In genomic region chr3:123449092-123449985, GRCh38 we compare ENCODE assay signal across 9 cellular contexts. TPM values are rescaled to one million over a fixed set of nuclear protein-coding genes. Genes with fewer than 3 reads are reported as not detected.
DNase-seq lines count a peak whose midpoint lies in the region; ATAC-seq and TF ChIP-seq lines count a peak whose summit lies in the region.
"Had no signal": no experiment of that assay in that cellular context is flagged by ENCODE, and none has a peak within 500 bp of the region (broad histone marks: within the 10 kb centered on the region; RNA-seq: fewer than 3 reads in every experiment).

No MANE protein-coding gene starts in this region.

- ATAC-seq in natural killer cell treated with Interleukin-12 subunit alpha and Interleukin-12 subunit beta and Interleukin-15 and Interleukin-18, amount 100 ng/mL, for 72 hours: peak; percentile 28 to 30

- H3K4me3 ChIP-seq in SJSA1: peak overlapping the region; percentile 43
- H3K4me3 ChIP-seq in fibroblast of the aortic adventitia (ENCODE audit: low read depth, low read length): peak overlapping the region; percentile 60

- peaks cover 53% of the 10 kb centered on the region for H3K27me3 ChIP-seq in SJSA1 (replicated peaks)

- peaks cover 35 to 57% of the 10 kb centered on the region in 2 donors for H3K27me3 Mint-ChIP-seq in natural killer cell treated with Interleukin-12 subunit alpha and Interleukin-12 subunit beta and Interleukin-15 and Interleukin-18, amount 100 ng/mL, for 72 hours

- peaks cover 6% of the 10 kb centered on the region for H3K9me3 ChIP-seq in SJSA1 (replicated peaks)

- no peaks in the 10 kb centered on the region for H3K36me3 Mint-ChIP-seq in natural killer cell treated with Interleukin-12 subunit alpha and Interleukin-12 subunit beta and Interleukin-15 and Interleukin-18, amount 100 ng/mL, for 72 hours

- TF ChIP-seq CTCF in fibroblast of the aortic adventitia (IDR thresholded peaks at IDR 0.05; ENCODE audit: insufficient read depth, low read length): no peak

- peak overlapping the region; percentile 39 for H3K4me3 Mint-ChIP-seq in natural killer cell treated with Interleukin-12 subunit alpha and Interleukin-12 subunit beta and Interleukin-15 and Interleukin-18, amount 100 ng/mL, for 72 hours

- no peak overlapping the region for H3K27ac ChIP-seq in SJSA1

- no peak overlapping the region for H3K27ac Mint-ChIP-seq in natural killer cell treated with Interleukin-12 subunit alpha and Interleukin-12 subunit beta and Interleukin-15 and Interleukin-18, amount 100 ng/mL, for 72 hours

- H3K4me1 Mint-ChIP-seq in natural killer cell treated with Interleukin-12 subunit alpha and Interleukin-12 subunit beta and Interleukin-15 and Interleukin-18, amount 100 ng/mL, for 72 hours (ENCODE audit: low read depth in 2 of 2): no peaks in the 10 kb centered on the region

- no peaks in the 10 kb centered on the region for H3K36me3 ChIP-seq in SJSA1

- peaks cover 17% of the 10 kb centered on the region for H3K4me1 ChIP-seq in SJSA1 (replicated peaks)

- DNase-seq in NCI-H2196 (lab: John Stamatoyannopoulos, UW; ENCODE audit: unreplicated experiment): peak; percentile 50
- DNase-seq in NCI-H2196 treated with DMSO at 0.1 percent for 48 hours (lab: John Stamatoyannopoulos, UW; ENCODE audit: unreplicated experiment): no peak
- peak in 1 of 2 experiments; percentile 34 for DNase-seq in SJSA1 (ENCODE audit: low read depth in 1 of 2, low spot score in 2 of 2)
- DNase-seq in fibroblast of the aortic adventitia (ENCODE audit: low read depth): peak; percentile 3
- DNase-seq in natural killer cell treated with Interleukin-12 subunit alpha and Interleukin-12 subunit beta and Interleukin-15 and Interleukin-18, amount 100 ng/mL, for 72 hours (ENCODE audit: low spot score): peak; percentile 59
- DNase-seq in HPDE6-E6E7 (ENCODE audit: extremely low spot score): no peak
- no peak for DNase-seq in NCI-H1436 treated with DMSO at 0.1 percent for 48 hours (lab: John Stamatoyannopoulos, UW)
- no peak for DNase-seq in activated CD4-positive, CD25-positive, alpha-beta regulatory T cell treated with anti-CD3 and anti-CD28 coated beads, Interleukin-2, amount 50 U/mL, for 72 hours

- no peaks in the 10 kb centered on the region for H3K9me3 Mint-ChIP-seq in natural killer cell treated with Interleukin-12 subunit alpha and Interleukin-12 subunit beta and Interleukin-15 and Interleukin-18, amount 100 ng/mL, for 72 hours

RNA-seq across cellular contexts. Expression of gene ADCY5, which starts 0.4 kb away (rescaled TPM):
- 0.16 and 0.82 TPM in 2 replicates for total RNA-seq in SJSA1 (2014; rRNA removed; shearing (Covaris generic))
- under 0.01 and 0.41 TPM in 2 replicates for total RNA-seq in fibroblast of the aortic adventitia (ENCODE audit: low replicate concordance)
- not detected for total RNA-seq in natural killer cell treated with Interleukin-12 subunit alpha and Interleukin-12 subunit beta and Interleukin-15 and Interleukin-18, amount 100 ng/mL, for 72 hours
- total RNA-seq: activated CD8-positive, alpha-beta memory T cell treated with anti-CD3 and anti-CD28 coated beads for 36 hours had no signal

Comparison
In these comparisons a context has a peak if more than half of its experiments do, and no peak if none do; other contexts are left out.
1. DNase-seq: peak in NCI-H2196 (single experiment), fibroblast of the aortic adventitia (single experiment) and natural killer cell treated with Interleukin-12 subunit alpha and Interleukin-12 subunit beta and Interleukin-15 and Interleukin-18, amount 100 ng/mL, for 72 hours (single experiment); none in NCI-H2196 treated with DMSO at 0.1 percent for 48 hours (single experiment), HPDE6-E6E7 (single experiment), NCI-H1436 treated with DMSO at 0.1 percent for 48 hours (single experiment) and activated CD4-positive, CD25-positive, alpha-beta regulatory T cell treated with anti-CD3 and anti-CD28 coated beads, Interleukin-2, amount 50 U/mL, for 72 hours (single experiment).